1 cellular context compared by ENCODE assay signal in the genomic region with DNA sequence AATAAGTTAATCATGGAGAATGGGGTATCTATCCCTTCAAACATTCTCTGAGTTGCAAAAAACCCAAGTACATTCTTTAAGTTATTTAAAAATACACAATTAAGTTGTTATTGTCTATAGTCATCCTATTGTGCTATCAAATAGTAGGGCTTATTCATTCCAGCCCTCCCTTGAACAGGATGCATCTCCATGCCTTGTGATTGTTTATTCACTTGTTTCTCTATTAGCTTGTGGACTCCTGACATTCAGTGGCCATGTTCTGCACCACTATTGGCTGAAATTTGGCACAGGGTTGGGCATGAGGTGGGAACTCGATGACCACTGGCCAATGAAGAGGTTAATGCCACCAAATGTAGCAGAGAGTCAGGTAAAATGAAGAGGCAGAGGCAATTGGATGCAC.
TF ChIP-seq lines count a peak whose summit lies in the region.

No MANE protein-coding gene starts in this region.

TF ChIP-seq in WTC11, 78 proteins besides CTCF, POLR2A, EP300 and RAD21 (continued from another document):
- TF ChIP-seq FOXP4 (CRISPR knock-in tag; IDR thresholded peaks at IDR 0.05): no peak
- no peak for TF ChIP-seq JUN (CRISPR knock-in tag; IDR thresholded peaks at IDR 0.05)
